Comparison of ENCODE assay signal across 8 cellular contexts in genomic region chr9:132716007-132716406, GRCh38.
"Had no signal": no experiment of that assay in that cellular context is flagged by ENCODE, and none has a peak within 500 bp of the region (broad histone marks: within the 10 kb centered on the region; RNA-seq: fewer than 3 reads in every experiment).

No MANE protein-coding gene starts in this region.

- H3K4me2 ChIP-seq: GM23338, KMS-11 had no signal

- H3K4me3 ChIP-seq: GM23338, HAP-1 had no signal

- H3K9me3 ChIP-seq: HAP-1 had no signal

- H3K4me1 ChIP-seq: HAP-1 had no signal

- H3K9ac ChIP-seq: KMS-11 had no signal

- DNase-seq: H7, IMR-90, KBM-7 had no signal

- ATAC-seq: GM23338, HCT116 had no signal

- H3K36me3 ChIP-seq: HAP-1 had no signal

- H2AFZ ChIP-seq: GM23338 had no signal

- H3K27ac ChIP-seq: HL-60, KMS-11 had no signal
